In genomic region chr21:45102391-45102932, GRCh38 we compare ENCODE assay signal across 10 cellular contexts. TPM values are rescaled to one million over a fixed set of nuclear protein-coding genes. Genes with fewer than 3 reads are reported as not detected.
A peak's percentile ranks its signal among the peaks of the same experiment; 100 is the strongest.
DNase-seq lines count a peak whose midpoint lies in the region; ATAC-seq and TF ChIP-seq lines count a peak whose summit lies in the region.
"Had no signal": no experiment of that assay in that cellular context is flagged by ENCODE, and none has a peak within 500 bp of the region (broad histone marks: within the 10 kb centered on the region; RNA-seq: fewer than 3 reads in every experiment).

No MANE protein-coding gene starts in this region.

- intact Hi-C loops in colonic mucosa (cut with DNase I) = no loop called here

- in situ Hi-C loops in Caki2 (cut with HindIII; ENCODE audit: low pct_unique_long_range_greater_than_20kb, low sequenced_read_pairs) = no loop called here

- ATAC-seq in HG02870 (IDR thresholded peaks at IDR 0.05; ENCODE audit: unreplicated experiment) (no peak), GM21447 (IDR thresholded peaks at IDR 0.05; ENCODE audit: unreplicated experiment) (no peak)

- H3K9me3 ChIP-seq in colonic mucosa = no peaks in the 10 kb centered on the region
- H3K9me3 ChIP-seq in neural progenitor cell (ENCODE audit: low read depth) = no peaks in the 10 kb centered on the region

- no peaks in the 10 kb centered on the region for H4K20me1 ChIP-seq in neural progenitor cell (ENCODE audit: low read depth)

- no peak overlapping the region for H3K4me2 ChIP-seq in neural progenitor cell

- peak; percentile 19 for TF ChIP-seq CTCF in colonic mucosa (IDR thresholded peaks at IDR 0.05)
- TF ChIP-seq CTCF in neural progenitor cell (IDR thresholded peaks at IDR 0.05) = peak; percentile 13

- no peaks in the 10 kb centered on the region for H3K9me3 Mint-ChIP-seq in neural progenitor cell
- H3K9me3 Mint-ChIP-seq: activated naive CD4-positive, alpha-beta T cell treated with anti-CD3 and anti-CD28 coated beads, Interleukin-2, amount 50 U/mL, for 24 hours had no signal

- no peaks in the 10 kb centered on the region for H3K36me3 Mint-ChIP-seq in neural progenitor cell

- no peak overlapping the region for H3K27ac Mint-ChIP-seq in neural progenitor cell
- H3K27ac Mint-ChIP-seq: activated naive CD4-positive, alpha-beta T cell treated with anti-CD3 and anti-CD28 coated beads, Interleukin-2, amount 50 U/mL, for 24 hours had no signal

- H2AFZ ChIP-seq in neural progenitor cell (replicated peaks) = no peak overlapping the region

- H3K9ac ChIP-seq in colonic mucosa (ENCODE audit: low read depth in 2 of 2, low read length in 2 of 2) = no peak overlapping the region
- no peak overlapping the region for H3K9ac ChIP-seq in neural progenitor cell

- H3K27me3 ChIP-seq in colonic mucosa (no peaks in the 10 kb centered on the region), neural progenitor cell (no peaks in the 10 kb centered on the region)

- DNase-seq in Caki2 (ENCODE audit: low read depth) = peak; percentile 38
- peak; percentile 86 for DNase-seq in M059J (ENCODE audit: low read depth)
- peak; percentile 61 for DNase-seq in colonic mucosa
- no peak for DNase-seq in neural progenitor cell (ENCODE audit: low spot score)
- DNase-seq in NCI-H748 treated with DMSO at 0.1 percent for 48 hours (lab: John Stamatoyannopoulos, UW) = no peak
- DNase-seq in stimulated activated CD4-positive, alpha-beta T cell treated with anti-CD3 and anti-CD28 coated beads, Interleukin-4, amount 100 ng/mL, for 24 hours = no peak
- DNase-seq: NCI-H524 had no signal

- H3K27ac ChIP-seq in colonic mucosa = peak overlapping the region; percentile 16
- H3K27ac ChIP-seq in neural progenitor cell = no peak overlapping the region

- H3K4me3 ChIP-seq in colonic mucosa (no peak overlapping the region), neural progenitor cell (no peak overlapping the region)

- no peak overlapping the region for H3K4me3 Mint-ChIP-seq in neural progenitor cell
- H3K4me3 Mint-ChIP-seq: activated naive CD4-positive, alpha-beta T cell treated with anti-CD3 and anti-CD28 coated beads, Interleukin-2, amount 50 U/mL, for 24 hours had no signal

- H3K27me3 Mint-ChIP-seq in neural progenitor cell (ENCODE audit: insufficient read depth, low read depth) = peaks cover 2% of the 10 kb centered on the region
- H3K27me3 Mint-ChIP-seq: activated naive CD4-positive, alpha-beta T cell treated with anti-CD3 and anti-CD28 coated beads, Interleukin-2, amount 50 U/mL, for 24 hours had no signal

- peaks cover 13% of the 10 kb centered on the region for H3K4me1 ChIP-seq in colonic mucosa
- H3K4me1 ChIP-seq in neural progenitor cell = peaks cover 15% of the 10 kb centered on the region

- H3K4me1 Mint-ChIP-seq in neural progenitor cell = peaks cover 26% of the 10 kb centered on the region

- H3K36me3 ChIP-seq in colonic mucosa (no peaks in the 10 kb centered on the region), neural progenitor cell (no peaks in the 10 kb centered on the region)

- no peaks in the 10 kb centered on the region for H3K79me2 ChIP-seq in neural progenitor cell (ENCODE audit: low read depth)

- H3F3A ChIP-seq in neural progenitor cell (ENCODE audit: low read depth) = no peaks in the 10 kb centered on the region

RNA-seq across cellular contexts. Expression of gene ADARB1, which starts 28.1 kb away (rescaled TPM):
- 1.7 and 5.0 TPM in 2 replicates for total RNA-seq in Caki2 (2014; rRNA removed; shearing (Covaris generic); ENCODE audit: low replicate concordance)
- total RNA-seq in M059J (2014; rRNA removed; shearing (Covaris generic)) = 5.0 and 5.9 TPM in 2 replicates
- total RNA-seq in colonic mucosa (1 to 10 TPM; 8.7 to 9.3 TPM), neural progenitor cell (ENCODE audit: low replicate concordance) (5.1 and 8.4 TPM in 2 replicates)

Comparison
In these comparisons a context has a peak if more than half of its experiments do, and no peak if none do; other contexts are left out.
1. DNase-seq: peak in Caki2 (single experiment), M059J (single experiment) and colonic mucosa (single experiment); none in neural progenitor cell (single experiment), NCI-H748 treated with DMSO at 0.1 percent for 48 hours (single experiment) and stimulated activated CD4-positive, alpha-beta T cell treated with anti-CD3 and anti-CD28 coated beads, Interleukin-4, amount 100 ng/mL, for 24 hours (single experiment).